8 cellular contexts compared by ENCODE assay signal in genomic region chr11:35012467-35013191, GRCh38.
DNase-seq lines count a peak whose midpoint lies in the region; ATAC-seq and TF ChIP-seq lines count a peak whose summit lies in the region.

No MANE protein-coding gene starts in this region.

- TF ChIP-seq POLR2A in thyroid gland (IDR thresholded peaks at IDR 0.05) = no peak

- peaks cover 45% of the 10 kb centered on the region for H3K4me1 Mint-ChIP-seq in activated CD8-positive, alpha-beta memory T cell treated with anti-CD3 and anti-CD28 coated beads, Interleukin-2, amount 10 ng/mL, durations not matched to agents 7 days and 5 days
- H3K4me1 Mint-ChIP-seq in stimulated activated memory B cell treated with anti-CD40 and anti-IgM and Interleukin-4, amounts not matched to agents 10 μg/mL and 1 μg/mL and 100 μg/mL, for 72 hours = peaks cover 41% of the 10 kb centered on the region

- no peaks in the 10 kb centered on the region for H3K36me3 ChIP-seq in thyroid gland

- H3K27ac ChIP-seq in thyroid gland = no peak overlapping the region

- H3K4me3 Mint-ChIP-seq in activated CD8-positive, alpha-beta memory T cell treated with anti-CD3 and anti-CD28 coated beads, Interleukin-2, amount 10 ng/mL, durations not matched to agents 7 days and 5 days = peak overlapping the region; percentile 1
- peak overlapping the region; percentile 63 for H3K4me3 Mint-ChIP-seq in stimulated activated memory B cell treated with anti-CD40 and anti-IgM and Interleukin-4, amounts not matched to agents 10 μg/mL and 1 μg/mL and 100 μg/mL, for 72 hours

- CTCF ChIA-PET in activated CD8-positive, alpha-beta memory T cell treated with anti-CD3 and anti-CD28 coated beads, Interleukin-2, amount 10 ng/mL, durations not matched to agents 7 days and 5 days (lab: Charles Lee) = interaction anchor here (0.8 to 1.9 kb wide), 6 partner anchors 12 to 234 kb away, joined by 3 to 7 read pairs (median 4); no protein-coding TSS in a partner anchor

- peak; percentile 51 for DNase-seq in activated CD8-positive, alpha-beta memory T cell treated with anti-CD3 and anti-CD28 coated beads, Interleukin-2, amount 10 ng/mL, durations not matched to agents 7 days and 5 days
- no peak for DNase-seq in activated CD8-positive, alpha-beta memory T cell treated with anti-CD3 and anti-CD28 coated beads, Interleukin-2, amount 50 U/mL, for 48 hours
- peak in 3 of 5 experiments; percentile 5 to 90 (median 53) for DNase-seq in T-helper 2 cell
- DNase-seq in superior temporal gyrus (ENCODE audit: extremely low spot score) = no peak
- DNase-seq in thyroid gland = no peak
- no peak for DNase-seq in midbrain (lab: John Stamatoyannopoulos, UW)

- no peaks in the 10 kb centered on the region for H3K27me3 ChIP-seq in thyroid gland

- TF ChIP-seq CTCF in thyroid gland (IDR thresholded peaks at IDR 0.05) = no peak

- no peak overlapping the region for H3K4me3 ChIP-seq in thyroid gland (replicated peaks in 1 of 3)

- WGBS in thyroid gland, 2 donors = 84 to 92% methylated on average over 8 of the region's 8 CpGs

- peaks cover 0 to 4% of the 10 kb centered on the region in 2 donors for H3K4me1 ChIP-seq in thyroid gland

- H3K9me3 ChIP-seq in thyroid gland = no peaks in the 10 kb centered on the region

- peak; percentile 83 for ATAC-seq in activated CD8-positive, alpha-beta memory T cell treated with anti-CD3 and anti-CD28 coated beads, Interleukin-2, amount 10 ng/mL, durations not matched to agents 7 days and 5 days
- ATAC-seq in HG02870 (IDR thresholded peaks at IDR 0.05; ENCODE audit: unreplicated experiment) = peak; percentile 74
- ATAC-seq in stimulated activated memory B cell treated with anti-CD40 and anti-IgM and Interleukin-4, amounts not matched to agents 10 μg/mL and 1 μg/mL and 100 μg/mL, for 72 hours = peak; percentile 94

- peak overlapping the region; percentile 76 for H3K27ac Mint-ChIP-seq in activated CD8-positive, alpha-beta memory T cell treated with anti-CD3 and anti-CD28 coated beads, Interleukin-2, amount 10 ng/mL, durations not matched to agents 7 days and 5 days
- peak overlapping the region; percentile 90 for H3K27ac Mint-ChIP-seq in stimulated activated memory B cell treated with anti-CD40 and anti-IgM and Interleukin-4, amounts not matched to agents 10 μg/mL and 1 μg/mL and 100 μg/mL, for 72 hours

- peaks cover 7% of the 10 kb centered on the region for H3K36me3 Mint-ChIP-seq in activated CD8-positive, alpha-beta memory T cell treated with anti-CD3 and anti-CD28 coated beads, Interleukin-2, amount 10 ng/mL, durations not matched to agents 7 days and 5 days
- H3K36me3 Mint-ChIP-seq in stimulated activated memory B cell treated with anti-CD40 and anti-IgM and Interleukin-4, amounts not matched to agents 10 μg/mL and 1 μg/mL and 100 μg/mL, for 72 hours = no peaks in the 10 kb centered on the region

- peaks cover 37% of the 10 kb centered on the region for H3K27me3 Mint-ChIP-seq in activated CD8-positive, alpha-beta memory T cell treated with anti-CD3 and anti-CD28 coated beads, Interleukin-2, amount 10 ng/mL, durations not matched to agents 7 days and 5 days
- no peaks in the 10 kb centered on the region for H3K27me3 Mint-ChIP-seq in stimulated activated memory B cell treated with anti-CD40 and anti-IgM and Interleukin-4, amounts not matched to agents 10 μg/mL and 1 μg/mL and 100 μg/mL, for 72 hours

- no peaks in the 10 kb centered on the region for H3K9me3 Mint-ChIP-seq in activated CD8-positive, alpha-beta memory T cell treated with anti-CD3 and anti-CD28 coated beads, Interleukin-2, amount 10 ng/mL, durations not matched to agents 7 days and 5 days (ENCODE audit: low read depth)
- H3K9me3 Mint-ChIP-seq in stimulated activated memory B cell treated with anti-CD40 and anti-IgM and Interleukin-4, amounts not matched to agents 10 μg/mL and 1 μg/mL and 100 μg/mL, for 72 hours = no peaks in the 10 kb centered on the region

- intact Hi-C loops in thyroid gland (cut with DNase I) = no loop called here

Comparison
In these comparisons a context has a peak if more than half of its experiments do, and no peak if none do; other contexts are left out.
1. DNase-seq: peak in activated CD8-positive, alpha-beta memory T cell treated with anti-CD3 and anti-CD28 coated beads, Interleukin-2, amount 10 ng/mL, durations not matched to agents 7 days and 5 days (single experiment) and T-helper 2 cell (3 of 5); none in activated CD8-positive, alpha-beta memory T cell treated with anti-CD3 and anti-CD28 coated beads, Interleukin-2, amount 50 U/mL, for 48 hours (single experiment), superior temporal gyrus (single experiment), thyroid gland (0 of 2) and midbrain (single experiment).
2. Peak in every context shown above with its lines, with median percentiles within 50 percentile points of each other: ATAC-seq.